Comparison of ENCODE assay signal across 19 cellular contexts in genomic region chr20:50295345-50295744, GRCh38.
DNase-seq lines count a peak whose midpoint lies in the region; ATAC-seq and TF ChIP-seq lines count a peak whose summit lies in the region.
"Had no signal": no experiment of that assay in that cellular context is flagged by ENCODE, and none has a peak within 500 bp of the region (broad histone marks: within the 10 kb centered on the region; RNA-seq: fewer than 3 reads in every experiment).

No MANE protein-coding gene starts in this region.

- H3K79me1 ChIP-seq in mesenchymal stem cell (replicated peaks; ENCODE audit: low read length, poor library complexity, severe bottlenecking): no peaks in the 10 kb centered on the region

- ATAC-seq in HG02981 (IDR thresholded peaks at IDR 0.05; ENCODE audit: unreplicated experiment): no peak
- ATAC-seq: activated CD4-positive, alpha-beta T cell treated with anti-CD3 and anti-CD28 coated beads for 36 hours; right cardiac atrium; SK-N-SH treated with all-trans-retinoic acid at 6 μM for 48 hours had no signal

- H3K27me3 ChIP-seq in mesenchymal stem cell (ENCODE audit: control insufficient read depth in 1 of 2, insufficient read depth in 1 of 2, low read length in 2 of 2): no peaks in the 10 kb centered on the region
- H3K27me3 ChIP-seq in stomach: no peaks in the 10 kb centered on the region
- H3K27me3 ChIP-seq: ascending aorta had no signal

- no peak overlapping the region for H3K14ac ChIP-seq in mesenchymal stem cell (ENCODE audit: low read length in 2 of 2)

- intact Hi-C loops in stomach (cut with DNase I; ENCODE audit: low total_unique reads) (no loop called here), CD14-positive monocyte (cut with micrococcal nuclease) (no loop called here)

- peak overlapping the region; percentile 96 for H4K91ac ChIP-seq in mesenchymal stem cell (ENCODE audit: low read length)

- no peak overlapping the region for H3K4me2 ChIP-seq in mesenchymal stem cell (ENCODE audit: low read length, poor library complexity, severe bottlenecking)

- H3K9me3 ChIP-seq in HEK293 (ENCODE audit: control insufficient read depth, insufficient read depth, low read depth, low read length) (no peaks in the 10 kb centered on the region), mesenchymal stem cell (ENCODE audit: control insufficient read depth, low read length) (no peaks in the 10 kb centered on the region), stomach (no peaks in the 10 kb centered on the region)
- H3K9me3 ChIP-seq: ascending aorta had no signal

- H2BK12ac ChIP-seq in mesenchymal stem cell (ENCODE audit: low read length in 2 of 2): peak overlapping the region; percentile 93 to 100

- no peak overlapping the region for H2AK5ac ChIP-seq in mesenchymal stem cell (ENCODE audit: low read length, severe bottlenecking)

- H4K8ac ChIP-seq in mesenchymal stem cell (ENCODE audit: low read length): peak overlapping the region; percentile 53

- H3K27ac Mint-ChIP-seq in CD14-positive monocyte: peak overlapping the region in 3 of 7 donors; percentile 13 to 22 (median 19)
- H3K27ac Mint-ChIP-seq: activated CD4-positive, alpha-beta T cell treated with anti-CD3 and anti-CD28 coated beads for 36 hours; mesothelial cell of epicardium; stimulated activated naive CD8-positive, alpha-beta T cell treated with anti-CD3 and anti-CD28 coated beads, Interleukin-15, Interleukin-2, amounts not matched to agents 100 ng/mL and 50 ng/mL, for 24 hours had no signal

- H3K36me3 ChIP-seq in HEK293 (ENCODE audit: control insufficient read depth in 2 of 2, insufficient read depth in 1 of 2, low read length in 2 of 2) (no peaks in the 10 kb centered on the region), mesenchymal stem cell (ENCODE audit: control insufficient read depth in 1 of 2, insufficient read depth in 2 of 2, low read depth in 1 of 2, low read length in 2 of 2) (no peaks in the 10 kb centered on the region), stomach (no peaks in the 10 kb centered on the region)
- H3K36me3 ChIP-seq: ascending aorta had no signal

- WGBS in mesenchymal stem cell: 97% methylated on average over 5 of the region's 5 CpGs
- 46 to 62% (median 57%) methylated on average over 5 of the region's 5 CpGs for WGBS in stomach, 5 donors

- TF ChIP-seq CTCF in HEK293 (tag by site-specific recombination; IDR thresholded peaks at IDR 0.05) (no peak), RWPE1 (conservative IDR thresholded peaks at IDR 0.05; ENCODE audit: low read depth) (no peak), stomach (IDR thresholded peaks at IDR 0.05) (no peak), CD14-positive monocyte (IDR thresholded peaks at IDR 0.05) (no peak)

- no peak overlapping the region for H2BK5ac ChIP-seq in mesenchymal stem cell (ENCODE audit: low read depth, low read length, poor library complexity, severe bottlenecking)

- peak overlapping the region; percentile 66 to 75 for H3K4ac ChIP-seq in mesenchymal stem cell (ENCODE audit: low read depth in 1 of 2, low read length in 2 of 2)

- H3K4me1 Mint-ChIP-seq in CD14-positive monocyte: peaks cover 74% of the 10 kb centered on the region
- H3K4me1 Mint-ChIP-seq: endodermal cell, mesothelial cell of epicardium had no signal

- no peak overlapping the region for H3K27ac ChIP-seq in HEK293 (ENCODE audit: extremely low read depth, low read depth, low read length)
- H3K27ac ChIP-seq in RWPE1: peak overlapping the region; percentile 80
- H3K27ac ChIP-seq in mesenchymal stem cell (ENCODE audit: low read length, poor library complexity, severe bottlenecking): no peak overlapping the region
- peak overlapping the region in 4 of 5 donors; percentile 77 to 87 (median 78) for H3K27ac ChIP-seq in stomach

- no peak overlapping the region for H2AFZ ChIP-seq in mesenchymal stem cell (ENCODE audit: low read depth, low read length)

- peak overlapping the region; percentile 56 for H2BK120ac ChIP-seq in mesenchymal stem cell (ENCODE audit: low read depth, low read length)

- no peak for TF ChIP-seq EP300 in stomach (IDR thresholded peaks at IDR 0.05)

- DNase-seq in RWPE1 (ENCODE audit: low spot score): no peak
- DNase-seq in mesenchymal stem cell: no peak
- DNase-seq in stomach: no peak
- DNase-seq in NCI-H748 (lab: John Stamatoyannopoulos, UW; ENCODE audit: unreplicated experiment): no peak
- DNase-seq in CD14-positive monocyte (ENCODE audit: low spot score): no peak
- DNase-seq in HuH-7 (ENCODE audit: low spot score): no peak
- DNase-seq: activated CD4-positive, alpha-beta T cell treated with anti-CD3 and anti-CD28 coated beads for 36 hours; activated gamma-delta T cell; AML-193; hippocampal formation; stimulated activated CD4-positive, alpha-beta T cell treated with anti-CD3 and anti-CD28 coated beads, Interleukin-1b, Interleukin-23, amount 100 ng/mL, for 48 hours had no signal

- POLR2A ChIA-PET in HEK293 (lab: Yijun Ruan, JAX): no interaction called here
- POLR2A ChIA-PET in RWPE1 (lab: Yijun Ruan, JAX; ENCODE audit: low non-redundant PET): no interaction called here

- CTCF ChIA-PET in HEK293 (lab: Yijun Ruan, JAX) (interaction anchor here (0.6 to 1.5 kb wide), 2 partner anchors 89 to 107 kb away, joined by 3 to 4 read pairs; no protein-coding TSS in a partner anchor), RWPE1 (lab: Yijun Ruan, JAX) (no interaction called here)

- H2BK15ac ChIP-seq in mesenchymal stem cell (ENCODE audit: low read depth, poor library complexity, severe bottlenecking): peak overlapping the region; percentile 75

- no peak overlapping the region for H3K4me3 Mint-ChIP-seq in CD14-positive monocyte
- H3K4me3 Mint-ChIP-seq: activated CD4-positive, alpha-beta T cell treated with anti-CD3 and anti-CD28 coated beads for 36 hours; endodermal cell; mesothelial cell of epicardium; stimulated activated naive CD8-positive, alpha-beta T cell treated with anti-CD3 and anti-CD28 coated beads, Interleukin-15, Interleukin-2, amounts not matched to agents 100 ng/mL and 50 ng/mL, for 24 hours had no signal

- H3K9me3 Mint-ChIP-seq in CD14-positive monocyte: no peaks in the 10 kb centered on the region
- H3K9me3 Mint-ChIP-seq: endodermal cell; mesothelial cell of epicardium; stimulated activated naive CD8-positive, alpha-beta T cell treated with anti-CD3 and anti-CD28 coated beads, Interleukin-15, Interleukin-2, amounts not matched to agents 100 ng/mL and 50 ng/mL, for 24 hours had no signal

- peak overlapping the region; percentile 40 to 98 for H3K18ac ChIP-seq in mesenchymal stem cell (ENCODE audit: low read depth in 1 of 2, low read length in 2 of 2)

- H3K27me3 Mint-ChIP-seq in CD14-positive monocyte (ENCODE audit: low read depth in 3 of 3): peaks cover under 1 to 11% (median 7%) of the 10 kb centered on the region in 3 donors

- no peak overlapping the region for H3K23ac ChIP-seq in mesenchymal stem cell (ENCODE audit: low read length in 2 of 2)

- peak overlapping the region; percentile 21 for H3K9ac ChIP-seq in mesenchymal stem cell (ENCODE audit: low read length)

- H3K4me1 ChIP-seq in HEK293 (ENCODE audit: control insufficient read depth, insufficient read depth, low read length): no peaks in the 10 kb centered on the region
- H3K4me1 ChIP-seq in mesenchymal stem cell (ENCODE audit: control insufficient read depth, insufficient read depth, low read depth, low read length): peaks cover 29% of the 10 kb centered on the region
- peaks cover 21 to 61% (median 33%) of the 10 kb centered on the region in 4 donors for H3K4me1 ChIP-seq in stomach

- H3K4me3 ChIP-seq in HEK293 (ENCODE audit: low read depth, low read length): no peak overlapping the region
- no peak overlapping the region for H3K4me3 ChIP-seq in mesenchymal stem cell (ENCODE audit: insufficient read depth in 1 of 2, low read depth in 1 of 2, low read length in 2 of 2)
- no peak overlapping the region for H3K4me3 ChIP-seq in stomach
- H3K4me3 ChIP-seq: ascending aorta had no signal

- TF ChIP-seq POLR2A in stomach (IDR thresholded peaks at IDR 0.05): no peak

- peaks cover 0 to 5% of the 10 kb centered on the region in 2 donors for H3K36me3 Mint-ChIP-seq in CD14-positive monocyte
- H3K36me3 Mint-ChIP-seq: mesothelial cell of epicardium had no signal

TF ChIP-seq in HEK293, 187 proteins besides CTCF, POLR2A, EP300 and RAD21:
- TF ChIP-seq ZNF664 (tag by site-specific recombination; IDR thresholded peaks at IDR 0.05) (peak; percentile 37; the same call in 1 of the 2 replicates), ZNF555 (tag by site-specific recombination; conservative IDR thresholded peaks at IDR 0.05) (no peak), SCRT2 (tag by site-specific recombination; IDR thresholded peaks at IDR 0.05) (peak; percentile 85)

Comparison
In these comparisons a context has a peak if more than half of its experiments do, and no peak if none do; other contexts are left out.
1. H3K27ac ChIP-seq: peak in RWPE1 (single experiment) and stomach (4 of 5); none in HEK293 (single experiment) and mesenchymal stem cell (single experiment).